10 cellular contexts compared by ENCODE assay signal in the genomic region with DNA sequence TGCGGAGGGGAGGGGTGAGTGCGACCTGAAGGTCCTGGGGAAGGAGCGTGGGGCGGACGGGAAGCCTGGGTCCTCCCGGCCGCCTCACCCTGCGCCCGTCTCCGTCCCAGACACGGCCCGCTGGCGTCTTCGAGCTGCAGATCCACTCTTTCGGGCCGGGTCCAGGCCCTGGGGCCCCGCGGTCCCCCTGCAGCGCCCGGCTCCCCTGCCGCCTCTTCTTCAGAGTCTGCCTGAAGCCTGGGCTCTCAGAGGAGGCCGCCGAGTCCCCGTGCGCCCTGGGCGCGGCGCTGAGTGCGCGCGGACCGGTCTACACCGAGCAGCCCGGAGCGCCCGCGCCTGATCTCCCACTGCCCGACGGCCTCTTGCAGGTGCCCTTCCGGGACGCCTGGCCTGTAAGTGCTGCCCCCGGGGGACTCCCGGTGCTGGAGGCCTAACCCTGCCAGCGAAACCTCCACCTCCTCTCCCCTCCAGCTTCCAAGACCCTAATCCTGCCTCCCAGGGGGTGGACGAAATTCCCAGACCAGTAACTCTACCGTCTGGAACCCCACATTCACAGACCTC. TPM values are rescaled to one million over a fixed set of nuclear protein-coding genes. Genes with fewer than 3 reads are reported as not detected.
DNase-seq lines count a peak whose midpoint lies in the region; ATAC-seq and TF ChIP-seq lines count a peak whose summit lies in the region.
"Had no signal": no experiment of that assay in that cellular context is flagged by ENCODE, and none has a peak within 500 bp of the region (broad histone marks: within the 10 kb centered on the region; RNA-seq: fewer than 3 reads in every experiment).

No MANE protein-coding gene starts in this region.

- intact Hi-C loops in PC-9 (cut with micrococcal nuclease; ENCODE audit: unreplicated experiment) = loop anchor here (2.0 kb wide), 1 partner anchor 32 kb away; no protein-coding TSS in a partner anchor

- H3K9ac ChIP-seq in OCI-LY1 (ENCODE audit: low read length) = peak overlapping the region; percentile 52; the same call in 1 of the 2 replicates
- H3K9ac ChIP-seq in skeletal muscle satellite cell (ENCODE audit: low read depth, low read length) = no peak overlapping the region

- H3K9me3 ChIP-seq in OCI-LY1 (ENCODE audit: low read length) (no peaks in the 10 kb centered on the region), skeletal muscle satellite cell (replicated peaks; ENCODE audit: low read length) (no peaks in the 10 kb centered on the region), PC-9 (ENCODE audit: insufficient read depth, low read depth) (no peaks in the 10 kb centered on the region)
- H3K9me3 ChIP-seq: heart right ventricle had no signal

- H3K36me3 Mint-ChIP-seq in T-helper 1 cell treated with Interleukin-12 subunit alpha and Interleukin-12 subunit beta and Interleukin-4 antibody, amounts not matched to agents 30 μg/mL and 1 μg/mL, for 36 hours (ENCODE audit: low read depth) = peaks cover 5% of the 10 kb centered on the region
- H3K36me3 Mint-ChIP-seq in endothelial cell (ENCODE audit: low read depth, unreplicated experiment) = peaks cover 23% of the 10 kb centered on the region

- POLR2A ChIA-PET in PC-9 (lab: Charles Lee; ENCODE audit: unreplicated experiment) = interaction anchor here (0.6 kb wide), 1 partner anchor 34 kb away, joined by 11 read pairs; a partner anchor contains a TSS

- H2AFZ ChIP-seq in OCI-LY1 (ENCODE audit: low read length) (no peak overlapping the region), PC-9 (no peak overlapping the region)

- BruUV-seq in PC-9 (replicated peaks; lab: Mats Ljungman, UMichigan) = no TSS peak

- ATAC-seq in GM18868 (IDR thresholded peaks at IDR 0.05; ENCODE audit: unreplicated experiment) = no peak

- H3F3A ChIP-seq in OCI-LY1 (ENCODE audit: insufficient read depth, low read length) (no peaks in the 10 kb centered on the region), PC-9 (ENCODE audit: insufficient read depth, low read depth) (peaks cover 9% of the 10 kb centered on the region; the same call in 1 of the 2 replicates)

- H3K27me3 ChIP-seq in OCI-LY1 (ENCODE audit: insufficient read depth, low read length) (peaks cover 5% of the 10 kb centered on the region), skeletal muscle satellite cell (ENCODE audit: control insufficient read depth, insufficient read depth, low read length) (peaks cover 45% of the 10 kb centered on the region), PC-9 (ENCODE audit: insufficient read depth, low read depth) (peaks cover 47% of the 10 kb centered on the region)

- no peaks in the 10 kb centered on the region for H3K9me3 Mint-ChIP-seq in T-helper 1 cell treated with Interleukin-12 subunit alpha and Interleukin-12 subunit beta and Interleukin-4 antibody, amounts not matched to agents 30 μg/mL and 1 μg/mL, for 36 hours
- peaks cover 4% of the 10 kb centered on the region for H3K9me3 Mint-ChIP-seq in endothelial cell (ENCODE audit: unreplicated experiment)

- no peaks in the 10 kb centered on the region for H3K79me2 ChIP-seq in OCI-LY1 (ENCODE audit: insufficient read depth, low read length)
- no peaks in the 10 kb centered on the region for H3K79me2 ChIP-seq in PC-9 (ENCODE audit: low read depth)

- no peaks in the 10 kb centered on the region for H4K20me1 ChIP-seq in OCI-LY1 (ENCODE audit: insufficient read depth, low read length)
- H4K20me1 ChIP-seq in PC-9 (ENCODE audit: insufficient read depth) = no peaks in the 10 kb centered on the region

- peaks cover 67% of the 10 kb centered on the region for H3K27me3 Mint-ChIP-seq in T-helper 1 cell treated with Interleukin-12 subunit alpha and Interleukin-12 subunit beta and Interleukin-4 antibody, amounts not matched to agents 30 μg/mL and 1 μg/mL, for 36 hours (ENCODE audit: low read depth)
- H3K27me3 Mint-ChIP-seq in endothelial cell (ENCODE audit: unreplicated experiment) = peaks cover 10% of the 10 kb centered on the region

- DNase-seq in T-helper 1 cell (no peak), endothelial cell (ENCODE audit: low spot score) (peak; percentile 53), CD1c-positive myeloid dendritic cell (ENCODE audit: extremely low spot score) (no peak), PC-9 (no peak)
- DNase-seq: activated gamma-delta T cell, heart right ventricle had no signal

- peaks cover 20% of the 10 kb centered on the region for H3K4me1 Mint-ChIP-seq in T-helper 1 cell treated with Interleukin-12 subunit alpha and Interleukin-12 subunit beta and Interleukin-4 antibody, amounts not matched to agents 30 μg/mL and 1 μg/mL, for 36 hours (ENCODE audit: low read depth)
- H3K4me1 Mint-ChIP-seq in endothelial cell (ENCODE audit: unreplicated experiment) = peaks cover 16% of the 10 kb centered on the region

- H3K4me3 ChIP-seq in OCI-LY1 (ENCODE audit: low read depth, low read length, poor library complexity, severe bottlenecking) (peak overlapping the region; percentile 60), skeletal muscle satellite cell (ENCODE audit: low read length) (no peak overlapping the region), PC-9 (no peak overlapping the region)

- H3K4me2 ChIP-seq in OCI-LY1 (ENCODE audit: low read length) (peak overlapping the region; percentile 84), skeletal muscle satellite cell (ENCODE audit: low read length) (peak overlapping the region; percentile 61), PC-9 (no peak overlapping the region)

- H3K4me1 ChIP-seq in OCI-LY1 (ENCODE audit: insufficient read depth, low read length, severe bottlenecking) (peaks cover 27% of the 10 kb centered on the region), skeletal muscle satellite cell (ENCODE audit: control insufficient read depth, insufficient read depth, low read length) (peaks cover 13% of the 10 kb centered on the region), PC-9 (replicated peaks; ENCODE audit: insufficient read depth) (no peaks in the 10 kb centered on the region)

- no peaks in the 10 kb centered on the region for H3K9me2 ChIP-seq in OCI-LY1 (ENCODE audit: low read depth, low read length)
- H3K9me2 ChIP-seq in PC-9 (ENCODE audit: insufficient read depth) = no peaks in the 10 kb centered on the region

- CTCF ChIA-PET in PC-9 (lab: Charles Lee) = no interaction called here

- peak overlapping the region; percentile 15 for H3K4me3 Mint-ChIP-seq in T-helper 1 cell treated with Interleukin-12 subunit alpha and Interleukin-12 subunit beta and Interleukin-4 antibody, amounts not matched to agents 30 μg/mL and 1 μg/mL, for 36 hours
- peak overlapping the region; percentile 95 for H3K4me3 Mint-ChIP-seq in endothelial cell (ENCODE audit: unreplicated experiment)

- TF ChIP-seq CTCF in OCI-LY1 (IDR thresholded peaks at IDR 0.05; ENCODE audit: low read length) (no peak), endothelial cell (IDR thresholded peaks at IDR 0.05; ENCODE audit: unreplicated experiment) (no peak), PC-9 (conservative IDR thresholded peaks at IDR 0.05) (no peak)

- H3K27ac Mint-ChIP-seq in T-helper 1 cell treated with Interleukin-12 subunit alpha and Interleukin-12 subunit beta and Interleukin-4 antibody, amounts not matched to agents 30 μg/mL and 1 μg/mL, for 36 hours = no peak overlapping the region
- H3K27ac Mint-ChIP-seq in endothelial cell (ENCODE audit: unreplicated experiment) = peak overlapping the region; percentile 55

- H3K27ac ChIP-seq in OCI-LY1 (ENCODE audit: low read depth, low read length, poor library complexity, severe bottlenecking) = no peak overlapping the region
- no peak overlapping the region for H3K27ac ChIP-seq in PC-9
- H3K27ac ChIP-seq: heart right ventricle had no signal

- H3K36me3 ChIP-seq in OCI-LY1 (ENCODE audit: insufficient read depth, low read length) (no peaks in the 10 kb centered on the region; the same call in 1 of the 2 replicates), skeletal muscle satellite cell (ENCODE audit: insufficient read depth, low read length) (no peaks in the 10 kb centered on the region), PC-9 (ENCODE audit: low read depth) (no peaks in the 10 kb centered on the region)
- H3K36me3 ChIP-seq: heart right ventricle had no signal

RNA-seq across cellular contexts. Expression of a gene that starts 0.4 kb away (rescaled TPM):
- total RNA-seq in endothelial cell (ENCODE audit: unreplicated experiment) = 42.7 TPM
- 0.76 and 0.87 TPM in 2 replicates for total RNA-seq in skeletal muscle satellite cell (2012; rRNA removed)
- 1.4 and 3.6 TPM in 2 replicates for total RNA-seq in PC-9 (2021)
- total RNA-seq: heart right ventricle had no signal

RNA-seq across cellular contexts. Expression of a gene that starts 15.8 kb away (rescaled TPM):
- total RNA-seq in endothelial cell (ENCODE audit: unreplicated experiment) (2.9 TPM), PC-9 (2021) (0.35 TPM in 1 of 2 replicates, not detected in the other)
- total RNA-seq in skeletal muscle satellite cell (2012; rRNA removed) = not detected in 2 replicates
- total RNA-seq: heart right ventricle had no signal

RNA-seq across cellular contexts. Expression of a gene that starts 18.5 kb away (rescaled TPM):
- total RNA-seq in endothelial cell (ENCODE audit: unreplicated experiment) (86.2 TPM), PC-9 (2021) (85.5 and 95.9 TPM in 2 replicates)
- total RNA-seq in skeletal muscle satellite cell (2012; rRNA removed) = 65.7 TPM in 2 replicates

RNA-seq across cellular contexts. Expression of a gene that starts 33.5 kb away (rescaled TPM):
- total RNA-seq in endothelial cell (ENCODE audit: unreplicated experiment) (3.2 TPM), PC-9 (2021) (2.3 and 3.4 TPM in 2 replicates)
- total RNA-seq in skeletal muscle satellite cell (2012; rRNA removed) = 2.0 and 2.8 TPM in 2 replicates

RNA-seq across cellular contexts. Expression of a gene that starts 40.8 kb away (rescaled TPM):
- total RNA-seq in endothelial cell (ENCODE audit: unreplicated experiment) = 19.6 TPM
- total RNA-seq in skeletal muscle satellite cell (2012; rRNA removed) = 5.1 and 6.1 TPM in 2 replicates
- total RNA-seq in PC-9 (2021) = 14.6 TPM in 2 replicates
